ENCODE assay signal across 14 cellular contexts in genomic region chr1:198519639-198520501, GRCh38. TPM values are rescaled to one million over a fixed set of nuclear protein-coding genes. Genes with fewer than 3 reads are reported as not detected.
DNase-seq lines count a peak whose midpoint lies in the region; ATAC-seq and TF ChIP-seq lines count a peak whose summit lies in the region.
"Had no signal": no experiment of that assay in that cellular context is flagged by ENCODE, and none has a peak within 500 bp of the region (broad histone marks: within the 10 kb centered on the region; RNA-seq: fewer than 3 reads in every experiment).

No MANE protein-coding gene starts in this region.

- H3K9me3 ChIP-seq in HAP-1 (no peaks in the 10 kb centered on the region), body of pancreas (no peaks in the 10 kb centered on the region)
- H3K9me3 ChIP-seq: thoracic aorta had no signal

- ATAC-seq in activated B cell treated with CpG ODN at 0.5 μM for 24 hours (ENCODE audit: low read depth) (peak; percentile 3), body of pancreas (no peak)
- peak; percentile 74 to 75 for ATAC-seq in natural killer cell treated with Interleukin-12 subunit alpha and Interleukin-12 subunit beta and Interleukin-15 and Interleukin-18, amount 100 ng/mL, for 72 hours

- H3K4me1 Mint-ChIP-seq in activated B cell treated with CpG ODN at 0.5 μM for 24 hours, result peaks cover 64% of the 10 kb centered on the region
- peaks cover 49 to 73% of the 10 kb centered on the region in 2 donors for H3K4me1 Mint-ChIP-seq in natural killer cell treated with Interleukin-12 subunit alpha and Interleukin-12 subunit beta and Interleukin-15 and Interleukin-18, amount 100 ng/mL, for 72 hours (ENCODE audit: low read depth in 2 of 2)

- in situ Hi-C loops in HAP-1 (cut with MboI; ENCODE audit: low sequenced_read_pairs), result no loop called here

- no peak overlapping the region for H3K27ac ChIP-seq in body of pancreas
- H3K27ac ChIP-seq: 22Rv1, thoracic aorta had no signal

- H3K27me3 ChIP-seq in HAP-1 (ENCODE audit: low read depth) (no peaks in the 10 kb centered on the region), body of pancreas (no peaks in the 10 kb centered on the region)

- peak overlapping the region; percentile 69 for H3K4me3 Mint-ChIP-seq in activated B cell treated with CpG ODN at 0.5 μM for 24 hours
- H3K4me3 Mint-ChIP-seq in natural killer cell treated with Interleukin-12 subunit alpha and Interleukin-12 subunit beta and Interleukin-15 and Interleukin-18, amount 100 ng/mL, for 72 hours, result peak overlapping the region; percentile 83

- no peaks in the 10 kb centered on the region for H3K36me3 Mint-ChIP-seq in activated B cell treated with CpG ODN at 0.5 μM for 24 hours (ENCODE audit: low read depth)
- H3K36me3 Mint-ChIP-seq in natural killer cell treated with Interleukin-12 subunit alpha and Interleukin-12 subunit beta and Interleukin-15 and Interleukin-18, amount 100 ng/mL, for 72 hours, result peaks cover 6% of the 10 kb centered on the region

- H3K27ac Mint-ChIP-seq in activated B cell treated with CpG ODN at 0.5 μM for 24 hours, result peak overlapping the region; percentile 81
- peak overlapping the region; percentile 90 to 94 for H3K27ac Mint-ChIP-seq in natural killer cell treated with Interleukin-12 subunit alpha and Interleukin-12 subunit beta and Interleukin-15 and Interleukin-18, amount 100 ng/mL, for 72 hours

- 87 to 88% methylated on average over 10 of the region's 10 CpGs for WGBS in body of pancreas, 2 donors

- TF ChIP-seq POLR2A in body of pancreas (IDR thresholded peaks at IDR 0.05), result no peak

- H3K36me3 ChIP-seq in HAP-1 (replicated peaks) (no peaks in the 10 kb centered on the region), body of pancreas (replicated peaks in 1 of 2; ENCODE audit: insufficient read depth in 1 of 2, low read depth in 2 of 2) (no peaks in the 10 kb centered on the region)
- H3K36me3 ChIP-seq: thoracic aorta had no signal

- no peak for TF ChIP-seq CTCF in activated B cell treated with CpG ODN at 0.5 μM for 24 hours (IDR thresholded peaks at IDR 0.05)
- no peak for TF ChIP-seq CTCF in body of pancreas (IDR thresholded peaks at IDR 0.05)

- H3K4me1 ChIP-seq in HAP-1, result peaks cover 26% of the 10 kb centered on the region
- H3K4me1 ChIP-seq in body of pancreas, result no peaks in the 10 kb centered on the region

- no peaks in the 10 kb centered on the region for H3K9me3 Mint-ChIP-seq in activated B cell treated with CpG ODN at 0.5 μM for 24 hours
- no peaks in the 10 kb centered on the region for H3K9me3 Mint-ChIP-seq in natural killer cell treated with Interleukin-12 subunit alpha and Interleukin-12 subunit beta and Interleukin-15 and Interleukin-18, amount 100 ng/mL, for 72 hours

- H3K4me3 ChIP-seq in HAP-1 (no peak overlapping the region), body of pancreas (no peak overlapping the region)
- H3K4me3 ChIP-seq: thoracic aorta had no signal

- intact Hi-C loops in activated B cell treated with CpG ODN at 0.5 μM for 24 hours (cut with micrococcal nuclease) (loop anchor here (1.0 to 2.0 kb wide), 2 partner anchors 30 to 361 kb away; no protein-coding TSS in a partner anchor), body of pancreas (cut with DNase I) (no loop called here)

- peak; percentile 35 for DNase-seq in NK-92 treated with Interleukin-12 subunit alpha and Interleukin-12 subunit beta, amount 100 ng/mL, for 24 hours (lab: John Stamatoyannopoulos, UW)
- DNase-seq in NK-92 (lab: John Stamatoyannopoulos, UW; ENCODE audit: unreplicated experiment) (no peak), HAP-1 (ENCODE audit: low spot score in 2 of 2) (peak; percentile 19 to 43), activated B cell treated with CpG ODN at 0.5 μM for 24 hours (no peak), body of pancreas (no peak), NCI-H748 (lab: John Stamatoyannopoulos, UW; ENCODE audit: unreplicated experiment) (no peak), NCI-H2171 treated with DMSO at 0.1 percent for 48 hours (lab: John Stamatoyannopoulos, UW) (no peak)
- no peak for DNase-seq in natural killer cell treated with Interleukin-12 subunit alpha and Interleukin-12 subunit beta and Interleukin-15 and Interleukin-18, amount 100 ng/mL, for 72 hours (ENCODE audit: low spot score)
- DNase-seq: activated gamma-delta T cell; effector CD8-positive, alpha-beta T cell; EL; NCI-H1694 had no signal

- POLR2A ChIA-PET in activated B cell treated with CpG ODN at 0.5 μM for 24 hours (lab: Charles Lee), result interaction anchor here (1.0 to 2.9 kb wide), 13 partner anchors 30 to 166 kb away, joined by 3 to 27 read pairs (median 5); partner anchors contain the start of gene PTPRC

- H3K27me3 Mint-ChIP-seq in activated B cell treated with CpG ODN at 0.5 μM for 24 hours, result no peaks in the 10 kb centered on the region
- H3K27me3 Mint-ChIP-seq in natural killer cell treated with Interleukin-12 subunit alpha and Interleukin-12 subunit beta and Interleukin-15 and Interleukin-18, amount 100 ng/mL, for 72 hours, result no peaks in the 10 kb centered on the region

- CTCF ChIA-PET in activated B cell treated with CpG ODN at 0.5 μM for 24 hours (lab: Charles Lee), result interaction anchor here (0.6 to 2.4 kb wide), 4 partner anchors 51 to 166 kb away, joined by 3 to 11 read pairs (median 6); no protein-coding TSS in a partner anchor

RNA-seq across cellular contexts. Expression of gene ATP6V1G3, which starts 20.6 kb away (rescaled TPM):
- total RNA-seq in activated B cell treated with CpG ODN at 0.5 μM for 24 hours, result not detected in 2 replicates
- total RNA-seq in natural killer cell treated with Interleukin-12 subunit alpha and Interleukin-12 subunit beta and Interleukin-15 and Interleukin-18, amount 100 ng/mL, for 72 hours, result not detected
- not detected for total RNA-seq in body of pancreas
- total RNA-seq: thoracic aorta had no signal

Comparison
In these comparisons a context has a peak if more than half of its experiments do, and no peak if none do; other contexts are left out.
1. DNase-seq: peak in NK-92 treated with Interleukin-12 subunit alpha and Interleukin-12 subunit beta, amount 100 ng/mL, for 24 hours (single experiment) and HAP-1 (2 of 2); none in NK-92 (single experiment), activated B cell treated with CpG ODN at 0.5 μM for 24 hours (single experiment), natural killer cell treated with Interleukin-12 subunit alpha and Interleukin-12 subunit beta and Interleukin-15 and Interleukin-18, amount 100 ng/mL, for 72 hours (single experiment), body of pancreas (0 of 4), NCI-H748 (single experiment) and NCI-H2171 treated with DMSO at 0.1 percent for 48 hours (single experiment).